30 cellular contexts compared by ENCODE assay signal in genomic region chr16:59368586-59368985, GRCh38.
"Had no signal": no experiment of that assay in that cellular context is flagged by ENCODE, and none has a peak within 500 bp of the region (broad histone marks: within the 10 kb centered on the region; RNA-seq: fewer than 3 reads in every experiment).

No MANE protein-coding gene starts in this region.

- H3K4me3 ChIP-seq: ascending aorta, cardiac muscle cell had no signal

- H3K9me3 ChIP-seq: ascending aorta had no signal

- ATAC-seq: activated CD4-positive, alpha-beta T cell treated with anti-CD3 and anti-CD28 coated beads for 36 hours; activated CD4-positive, CD25-positive, alpha-beta regulatory T cell treated with anti-CD3 and anti-CD28 coated beads, Interleukin-2, amount 50 U/mL, for 24 hours; activated CD8-positive, alpha-beta memory T cell treated with anti-CD3 and anti-CD28 coated beads, Interleukin-2, amount 10 ng/mL, durations not matched to agents 7 days and 5 days; activated CD8-positive, alpha-beta T cell treated with anti-CD3 and anti-CD28 coated beads, Interleukin-2, amount 10 ng/mL, durations not matched to agents 7 days and 5 days; activated naive CD8-positive, alpha-beta T cell treated with anti-CD3 and anti-CD28 coated beads, Interleukin-2, amount 50 U/mL, for 24 hours had no signal

- DNase-seq: activated CD4-positive, alpha-beta memory T cell treated with anti-CD3 and anti-CD28 coated beads, Interleukin-2, amount 10 ng/mL, durations not matched to agents 7 days and 5 days; activated CD4-positive, alpha-beta T cell treated with anti-CD3 and anti-CD28 coated beads for 1 hour; activated CD4-positive, alpha-beta T cell treated with anti-CD3 and anti-CD28 coated beads for 36 hours; activated CD4-positive, alpha-beta T cell treated with anti-CD3 and anti-CD28 coated beads for 48 hours; activated CD4-positive, alpha-beta T cell treated with anti-CD3 and anti-CD28 coated beads, Interleukin-2, amount 10 ng/mL, durations not matched to agents 7 days and 5 days; activated CD4-positive, alpha-beta T cell treated with anti-CD3 and anti-CD28 coated beads, Interleukin-2, amount 50 U/mL, for 48 hours; activated CD4-positive, CD25-positive, alpha-beta regulatory T cell; activated CD8-positive, alpha-beta memory T cell treated with anti-CD3 and anti-CD28 coated beads for 24 hours; activated CD8-positive, alpha-beta memory T cell treated with anti-CD3 and anti-CD28 coated beads, Interleukin-2, amount 10 ng/mL, durations not matched to agents 7 days and 5 days; activated CD8-positive, alpha-beta memory T cell treated with anti-CD3 and anti-CD28 coated beads, Interleukin-2, amount 50 U/mL, for 48 hours; activated CD8-positive, alpha-beta T cell treated with anti-CD3 and anti-CD28 coated beads, Interleukin-2, amount 10 ng/mL, durations not matched to agents 7 days and 5 days; activated effector memory CD4-positive, alpha-beta T cell treated with Interleukin-2 at 50 U/mL for 16 hours; activated gamma-delta T cell; activated naive CD4-positive, alpha-beta T cell treated with anti-CD3 and anti-CD28 coated beads, Interleukin-2, amount 10 ng/mL, durations not matched to agents 7 days and 5 days; activated naive CD4-positive, alpha-beta T cell treated with Interleukin-2 at 50 U/mL for 16 hours; activated naive CD8-positive, alpha-beta T cell treated with anti-CD3 and anti-CD28 coated beads, Interleukin-2, amount 10 ng/mL, durations not matched to agents 7 days and 5 days; activated naive CD8-positive, alpha-beta T cell treated with anti-CD3 and anti-CD28 coated beads, Interleukin-2, amount 50 U/mL, for 24 hours; activated T-cell treated with anti-CD3 and anti-CD28 coated beads, Interleukin-2, amount 50 U/mL, for 24 hours; activated T-cell treated with anti-CD3 and anti-CD28 coated beads, Interleukin-2, amount 50 U/mL, for 48 hours; amygdala; anterior cingulate cortex; caudate nucleus; cerebellar nuclear complex; T-helper 1 cell; T-helper 2 cell; T-helper 9 cell; WERI-Rb-1 had no signal

- H3K36me3 ChIP-seq: ascending aorta, cardiac muscle cell, WERI-Rb-1 had no signal

- H3K27me3 ChIP-seq: ascending aorta, cardiac muscle cell had no signal

- H3K27ac ChIP-seq: ascending aorta, cardiac muscle cell, WERI-Rb-1 had no signal
